ENCODE assay signal across 8 cellular contexts in genomic region chr15:42547926-42548257, GRCh38.
DNase-seq lines count a peak whose midpoint lies in the region; ATAC-seq and TF ChIP-seq lines count a peak whose summit lies in the region.

No MANE protein-coding gene starts in this region.

- in situ Hi-C loops in astrocyte of the cerebellum (cut with HindIII; ENCODE audit: low sequenced_read_pairs) = no loop called here

- H3K27me3 ChIP-seq in iPS-20b (ENCODE audit: insufficient read depth, low read length) = no peaks in the 10 kb centered on the region

- H3K36me3 ChIP-seq in iPS-20b (ENCODE audit: insufficient read depth, low read depth, low read length) = peaks cover 25% of the 10 kb centered on the region

- DNase-seq in astrocyte of the cerebellum (ENCODE audit: low read depth) = no peak
- DNase-seq in stimulated activated naive CD8-positive, alpha-beta T cell treated with anti-CD3 and anti-CD28 coated beads, Interleukin-15, Interleukin-2, amounts not matched to agents 100 U/mL and 50 U/mL, for 24 hours = no peak
- DNase-seq in LoVo (ENCODE audit: low spot score) = no peak

- H3K9ac ChIP-seq in iPS-20b (ENCODE audit: low read depth, low read length) = peak overlapping the region; percentile 97

- no peaks in the 10 kb centered on the region for H3K9me3 ChIP-seq in iPS-20b (ENCODE audit: insufficient read depth, low read depth, low read length)

- no peaks in the 10 kb centered on the region for H3K4me1 ChIP-seq in iPS-20b (ENCODE audit: insufficient read depth, low read length)

- H3K27ac ChIP-seq in iPS-20b (ENCODE audit: low read length) = no peak overlapping the region

- H3K4me3 ChIP-seq in GM12875 (ENCODE audit: low read depth, low read length) (peak overlapping the region; percentile 99), astrocyte of the cerebellum (ENCODE audit: low read depth, low read length) (peak overlapping the region; percentile 94), iPS-20b (ENCODE audit: low read length) (peak overlapping the region; percentile 100)

- no peak for TF ChIP-seq CTCF in GM12875 (IDR thresholded peaks at IDR 0.05; ENCODE audit: borderline replicate concordance, insufficient read depth, low read depth, low read length)
- TF ChIP-seq CTCF in astrocyte of the cerebellum (IDR thresholded peaks at IDR 0.05; ENCODE audit: low read depth, low read length, missing control alignments) = no peak

- ATAC-seq in HG03521 (IDR thresholded peaks at IDR 0.05; ENCODE audit: unreplicated experiment) = peak; percentile 12
- ATAC-seq in stimulated activated naive CD8-positive, alpha-beta T cell treated with anti-CD3 and anti-CD28 coated beads, Interleukin-15, Interleukin-2, amounts not matched to agents 100 U/mL and 50 U/mL, for 24 hours = peak; percentile 5
- no peak for ATAC-seq in GM18520 (IDR thresholded peaks at IDR 0.05; ENCODE audit: unreplicated experiment)
- ATAC-seq in GM18909 (IDR thresholded peaks at IDR 0.05; ENCODE audit: poor library complexity, unreplicated experiment) = no peak

Comparison
In these comparisons a context has a peak if more than half of its experiments do, and no peak if none do; other contexts are left out.
1. ATAC-seq: peak in HG03521 (single experiment) and stimulated activated naive CD8-positive, alpha-beta T cell treated with anti-CD3 and anti-CD28 coated beads, Interleukin-15, Interleukin-2, amounts not matched to agents 100 U/mL and 50 U/mL, for 24 hours (single experiment); none in GM18520 (single experiment) and GM18909 (single experiment).
2. Peak in every context shown above with its lines, with median percentiles within 50 percentile points of each other: H3K4me3 ChIP-seq.